Comparison of ENCODE assay signal across 19 cellular contexts in genomic region chr20:384723-385122, GRCh38. TPM values are rescaled to one million over a fixed set of nuclear protein-coding genes. Genes with fewer than 3 reads are reported as not detected.
DNase-seq lines count a peak whose midpoint lies in the region; ATAC-seq and TF ChIP-seq lines count a peak whose summit lies in the region.
"Had no signal": no experiment of that assay in that cellular context is flagged by ENCODE, and none has a peak within 500 bp of the region (broad histone marks: within the 10 kb centered on the region; RNA-seq: fewer than 3 reads in every experiment).

No MANE protein-coding gene starts in this region.

- DNase-seq in Calu3, result no peak
- DNase-seq in mucosa of descending colon, result no peak
- no peak for DNase-seq in iPS-NIHi7 (ENCODE audit: extremely low spot score)
- DNase-seq in NCI-H2196 (lab: John Stamatoyannopoulos, UW; ENCODE audit: unreplicated experiment), result no peak
- no peak for DNase-seq in middle frontal gyrus (ENCODE audit: extremely low spot score, low spot score)
- DNase-seq: ACHN; AML-193; CD4-positive, CD25-positive, alpha-beta regulatory T cell; DMS53; H7; Kasumi-1; NCI-H1105; NCI-H1694; NCI-H2107; NCI-H226; NCI-H524 treated with DMSO at 0.1 percent for 48 hours had no signal

- ATAC-seq in mucosa of descending colon (peak; percentile 34), HG02885 (IDR thresholded peaks at IDR 0.05; ENCODE audit: poor library complexity, unreplicated experiment) (no peak)

- BruUV-seq in Calu3 (replicated peaks; lab: Mats Ljungman, UMichigan), result no TSS peak

- peak overlapping the region; percentile 99 for H3K27ac ChIP-seq in 22Rv1
- peak overlapping the region; percentile 5; the same call in 1 of the 2 replicates for H3K27ac ChIP-seq in VCaP

- H3K4me1 Mint-ChIP-seq in Calu3 (ENCODE audit: low read depth, unreplicated experiment), result peaks cover 30% of the 10 kb centered on the region

- intact Hi-C loops in Calu3 (cut with micrococcal nuclease; ENCODE audit: unreplicated experiment) (no loop called here), mucosa of descending colon (cut with DNase I, micrococcal nuclease) (no loop called here)

- H3K27ac Mint-ChIP-seq in Calu3 (ENCODE audit: unreplicated experiment), result peak overlapping the region; percentile 92

- TF ChIP-seq CTCF in 22Rv1 (IDR thresholded peaks at IDR 0.05) (no peak), Calu3 (IDR thresholded peaks at IDR 0.05; ENCODE audit: unreplicated experiment) (no peak), VCaP (conservative IDR thresholded peaks at IDR 0.05) (no peak), mucosa of descending colon (IDR thresholded peaks at IDR 0.05) (no peak)

- no peak overlapping the region for H3K4me3 ChIP-seq in mucosa of descending colon

- H3K4me1 ChIP-seq in mucosa of descending colon (ENCODE audit: low read depth), result no peaks in the 10 kb centered on the region

- peak overlapping the region; percentile 62 for H3K4me3 Mint-ChIP-seq in Calu3 (ENCODE audit: low read depth, unreplicated experiment)

- no peaks in the 10 kb centered on the region for H3K36me3 ChIP-seq in mucosa of descending colon (ENCODE audit: low read depth)

- H3K9me3 Mint-ChIP-seq in Calu3 (ENCODE audit: low read depth, unreplicated experiment), result no peaks in the 10 kb centered on the region
- H3K9me3 Mint-ChIP-seq: CD4-positive, CD25-positive, alpha-beta regulatory T cell had no signal

- no peaks in the 10 kb centered on the region for H3K27me3 Mint-ChIP-seq in Calu3 (ENCODE audit: unreplicated experiment)

- peaks cover 98% of the 10 kb centered on the region for H3K36me3 Mint-ChIP-seq in Calu3 (ENCODE audit: insufficient read depth, unreplicated experiment)

- H3K9me3 ChIP-seq in mucosa of descending colon, result no peaks in the 10 kb centered on the region

- CTCF ChIA-PET in Calu3 (lab: Charles Lee), result interaction anchor here (1.4 to 1.6 kb wide), 2 partner anchors 22 kb away, joined by 3 to 6 read pairs; no protein-coding TSS in a partner anchor

RNA-seq across cellular contexts. Expression of gene TRIB3, which starts 4.2 kb away (rescaled TPM):
- total RNA-seq in Calu3 (2022) (47.2 and 53.0 TPM in 2 replicates), mucosa of descending colon (1 to 10 TPM; 1.4 to 7.4 (median 3.4) TPM)

RNA-seq across cellular contexts. Expression of gene RBCK1, which starts 23.4 kb away (rescaled TPM):
- total RNA-seq in Calu3 (2022), result 142 and 144 TPM in 2 replicates
- total RNA-seq in mucosa of descending colon, result 100 to 1,000 TPM in 2 of 3 donors, 10 to 100 TPM in 1; 97.5 to 124 (median 117) TPM

RNA-seq across cellular contexts. Expression of gene NRSN2, which starts 37.8 kb away (rescaled TPM):
- 0.42 and 0.51 TPM in 2 replicates for total RNA-seq in Calu3 (2022)
- total RNA-seq in mucosa of descending colon, result 10 to 100 TPM in 2 of 3 donors, 1 to 10 TPM in 1; 8.7 to 21.1 (median 13.1) TPM

RNA-seq across cellular contexts. Expression of gene SOX12, which starts 59.4 kb away (rescaled TPM):
- total RNA-seq in Calu3 (2022) (13.6 and 14.5 TPM in 2 replicates), mucosa of descending colon (10 to 100 TPM in 1 of 3 donors, 1 to 10 TPM in 2; 3.9 to 24.0 (median 4.5) TPM)
